Comparison of ENCODE assay signal across 23 cellular contexts in the genomic region with DNA sequence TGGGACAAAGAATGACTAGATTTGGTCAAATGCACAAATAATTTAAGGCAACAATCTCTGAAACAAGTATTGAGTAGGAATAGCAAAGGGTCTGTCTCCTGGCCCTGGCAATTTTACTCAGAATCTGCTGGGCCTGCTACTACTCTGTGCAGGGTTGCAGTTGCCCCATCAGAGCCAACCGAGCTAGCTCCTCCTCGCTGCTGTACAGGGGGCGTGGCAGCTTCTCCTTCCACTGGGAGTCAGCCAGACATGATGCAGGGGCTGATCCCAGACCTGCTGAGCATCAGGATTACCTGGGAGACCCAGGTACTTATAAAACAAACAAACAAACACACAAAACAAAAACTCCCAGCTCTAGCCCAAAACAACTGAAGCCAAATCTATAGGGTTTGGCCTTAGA.
"Had no signal": no experiment of that assay in that cellular context is flagged by ENCODE, and none has a peak within 500 bp of the region (broad histone marks: within the 10 kb centered on the region; RNA-seq: fewer than 3 reads in every experiment).

No MANE protein-coding gene starts in this region.

- H3K4me1 Mint-ChIP-seq: activated CD4-positive, alpha-beta T cell treated with anti-CD3 and anti-CD28 coated beads for 36 hours; activated CD8-positive, alpha-beta memory T cell treated with anti-CD3 and anti-CD28 coated beads, Interleukin-2, amount 10 ng/mL, durations not matched to agents 7 days and 5 days; activated naive CD4-positive, alpha-beta T cell treated with anti-CD3 and anti-CD28 coated beads, Interleukin-2, amount 50 U/mL, for 24 hours; activated naive CD8-positive, alpha-beta T cell treated with anti-CD3 and anti-CD28 coated beads, Interleukin-2, amount 50 U/mL, for 24 hours; naive B cell; nephron progenitor cell had no signal

- ATAC-seq: activated CD4-positive, alpha-beta T cell treated with anti-CD3 and anti-CD28 coated beads for 36 hours; activated CD8-positive, alpha-beta memory T cell treated with anti-CD3 and anti-CD28 coated beads, Interleukin-2, amount 10 ng/mL, durations not matched to agents 7 days and 5 days; activated CD8-positive, alpha-beta T cell treated with anti-CD3 and anti-CD28 coated beads, Interleukin-2, amount 10 ng/mL, durations not matched to agents 7 days and 5 days; activated naive CD8-positive, alpha-beta T cell treated with anti-CD3 and anti-CD28 coated beads, Interleukin-2, amount 50 U/mL, for 24 hours; gastroesophageal sphincter; right lobe of liver; stimulated activated naive CD8-positive, alpha-beta T cell treated with anti-CD3 and anti-CD28 coated beads, Interleukin-15, Interleukin-2, amounts not matched to agents 100 U/mL and 50 U/mL, for 24 hours had no signal

- H3K4me1 ChIP-seq: gastroesophageal sphincter, right lobe of liver had no signal

- H3K36me3 Mint-ChIP-seq: activated CD8-positive, alpha-beta memory T cell treated with anti-CD3 and anti-CD28 coated beads, Interleukin-2, amount 10 ng/mL, durations not matched to agents 7 days and 5 days; activated naive CD4-positive, alpha-beta T cell treated with anti-CD3 and anti-CD28 coated beads, Interleukin-2, amount 50 U/mL, for 24 hours; naive B cell had no signal

- H3K27me3 ChIP-seq: dorsolateral prefrontal cortex, gastroesophageal sphincter, right lobe of liver had no signal

- H3K9me3 ChIP-seq: gastroesophageal sphincter, neutrophil, right lobe of liver, thoracic aorta had no signal

- H3K27ac ChIP-seq: coronary artery, dorsolateral prefrontal cortex, gastroesophageal sphincter, neutrophil, right lobe of liver, thoracic aorta had no signal

- FAIRE-seq: urothelium cell line had no signal

- H3K27me3 Mint-ChIP-seq: activated CD4-positive, alpha-beta T cell treated with anti-CD3 and anti-CD28 coated beads for 36 hours had no signal

- DNase-seq: activated CD4-positive, alpha-beta T cell treated with anti-CD3 and anti-CD28 coated beads for 36 hours; activated CD4-positive, CD25-positive, alpha-beta regulatory T cell; activated CD8-positive, alpha-beta memory T cell treated with anti-CD3 and anti-CD28 coated beads, Interleukin-2, amount 10 ng/mL, durations not matched to agents 7 days and 5 days; activated CD8-positive, alpha-beta T cell treated with anti-CD3 and anti-CD28 coated beads, Interleukin-2, amount 10 ng/mL, durations not matched to agents 7 days and 5 days; activated naive CD8-positive, alpha-beta T cell treated with anti-CD3 and anti-CD28 coated beads, Interleukin-2, amount 50 U/mL, for 24 hours; activated T-cell treated with anti-CD3 and anti-CD28 coated beads, Interleukin-2, amount 50 U/mL, for 48 hours; amygdala; dorsolateral prefrontal cortex; effector memory CD4-positive, alpha-beta T cell; hypothalamus; naive B cell; nephron progenitor cell; right lobe of liver; stimulated activated CD4-positive, alpha-beta T cell treated with anti-CD3 and anti-CD28 coated beads, Interleukin-2, amount 100 ng/mL, for 48 hours; stimulated activated naive CD8-positive, alpha-beta T cell treated with anti-CD3 and anti-CD28 coated beads, Interleukin-15, Interleukin-2, amounts not matched to agents 100 U/mL and 50 U/mL, for 24 hours had no signal

- H3K4me3 ChIP-seq: coronary artery, dorsolateral prefrontal cortex, gastroesophageal sphincter, right lobe of liver, thoracic aorta had no signal

- H3K9me3 Mint-ChIP-seq: activated naive CD4-positive, alpha-beta T cell treated with anti-CD3 and anti-CD28 coated beads, Interleukin-2, amount 50 U/mL, for 24 hours; activated naive CD8-positive, alpha-beta T cell treated with anti-CD3 and anti-CD28 coated beads, Interleukin-2, amount 50 U/mL, for 24 hours; activated T-helper 2 cell treated with anti-CD3 and anti-CD28 coated beads, Interferon-gamma antibody, Interleukin-2, Interleukin-4, amounts not matched to agents 10 μg/mL and 5 μg/mL and 100 μg/mL, durations not matched to agents 14 hours and 24 hours and 36 hours; naive B cell had no signal

- H3K4me3 Mint-ChIP-seq: activated CD4-positive, alpha-beta T cell treated with anti-CD3 and anti-CD28 coated beads for 36 hours; activated CD8-positive, alpha-beta memory T cell treated with anti-CD3 and anti-CD28 coated beads, Interleukin-2, amount 10 ng/mL, durations not matched to agents 7 days and 5 days; activated CD8-positive, alpha-beta T cell treated with anti-CD3 and anti-CD28 coated beads, Interleukin-2, amount 10 ng/mL, durations not matched to agents 7 days and 5 days; activated naive CD4-positive, alpha-beta T cell treated with anti-CD3 and anti-CD28 coated beads, Interleukin-2, amount 50 U/mL, for 24 hours; activated naive CD8-positive, alpha-beta T cell treated with anti-CD3 and anti-CD28 coated beads, Interleukin-2, amount 50 U/mL, for 24 hours; mesothelial cell of epicardium; naive B cell; nephron progenitor cell had no signal

- H3K27ac Mint-ChIP-seq: activated CD4-positive, alpha-beta T cell treated with anti-CD3 and anti-CD28 coated beads for 36 hours; activated CD8-positive, alpha-beta memory T cell treated with anti-CD3 and anti-CD28 coated beads, Interleukin-2, amount 10 ng/mL, durations not matched to agents 7 days and 5 days; activated CD8-positive, alpha-beta T cell treated with anti-CD3 and anti-CD28 coated beads, Interleukin-2, amount 10 ng/mL, durations not matched to agents 7 days and 5 days; activated naive CD4-positive, alpha-beta T cell treated with anti-CD3 and anti-CD28 coated beads, Interleukin-2, amount 50 U/mL, for 24 hours; activated naive CD8-positive, alpha-beta T cell treated with anti-CD3 and anti-CD28 coated beads, Interleukin-2, amount 50 U/mL, for 24 hours; activated T-helper 2 cell treated with anti-CD3 and anti-CD28 coated beads, Interferon-gamma antibody, Interleukin-2, Interleukin-4, amounts not matched to agents 10 μg/mL and 5 μg/mL and 100 μg/mL, durations not matched to agents 14 hours and 24 hours and 36 hours; mesothelial cell of epicardium; naive B cell; nephron progenitor cell had no signal

- H3K36me3 ChIP-seq: gastroesophageal sphincter, neutrophil, right lobe of liver, thoracic aorta had no signal
